10 cellular contexts compared by ENCODE assay signal in the genomic region with DNA sequence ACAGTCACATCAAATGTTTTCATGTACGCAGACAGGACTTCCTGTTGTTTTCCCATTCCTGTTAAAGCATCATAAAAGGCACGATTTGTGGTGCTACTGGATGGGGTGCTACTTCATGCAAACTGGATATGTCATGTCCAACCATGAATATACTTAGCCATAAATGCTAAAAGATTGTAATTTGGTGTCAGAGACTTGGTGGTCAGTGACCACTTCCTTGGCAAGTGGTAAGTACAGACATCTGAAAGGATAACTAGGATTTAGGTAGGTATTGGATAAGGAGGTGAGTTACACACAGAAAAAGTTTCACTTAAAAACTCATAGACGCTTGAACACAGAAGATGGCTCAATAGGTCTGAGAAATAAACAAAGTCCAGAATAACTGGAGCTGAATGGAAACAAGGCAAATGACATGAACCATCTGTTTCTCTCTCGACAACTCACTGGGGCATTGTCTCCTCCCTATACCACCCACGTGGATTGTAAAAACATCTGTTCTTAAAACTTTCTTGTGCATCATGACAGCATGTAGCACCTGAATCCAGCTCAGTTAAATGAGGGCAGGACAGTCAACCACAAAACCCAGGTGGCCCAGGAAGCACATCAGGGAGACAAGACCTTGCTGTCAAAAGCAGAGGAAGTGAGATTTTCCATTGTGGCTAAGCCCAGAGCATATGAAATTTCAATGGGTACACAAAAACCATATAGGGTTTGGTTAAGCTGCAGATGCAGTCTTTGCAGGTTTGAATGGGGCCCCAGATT. TPM values are rescaled to one million over a fixed set of nuclear protein-coding genes. Genes with fewer than 3 reads are reported as not detected.
DNase-seq lines count a peak whose midpoint lies in the region; ATAC-seq and TF ChIP-seq lines count a peak whose summit lies in the region.
"Had no signal": no experiment of that assay in that cellular context is flagged by ENCODE, and none has a peak within 500 bp of the region (broad histone marks: within the 10 kb centered on the region; RNA-seq: fewer than 3 reads in every experiment).

No MANE protein-coding gene starts in this region.

- H3K36me3 ChIP-seq in BE2C = no peaks in the 10 kb centered on the region
- H3K36me3 ChIP-seq: heart right ventricle had no signal

- H3K9me3 Mint-ChIP-seq in activated CD8-positive, alpha-beta T cell treated with anti-CD3 and anti-CD28 coated beads for 36 hours = no peaks in the 10 kb centered on the region
- H3K9me3 Mint-ChIP-seq in stimulated activated naive CD8-positive, alpha-beta T cell treated with anti-CD3 and anti-CD28 coated beads, Interleukin-15, amount 100 ng/mL, for 72 hours = no peaks in the 10 kb centered on the region
- H3K9me3 Mint-ChIP-seq in glutamatergic neuron (ENCODE audit: unreplicated experiment) = peaks cover 2% of the 10 kb centered on the region

- H3K4me3 Mint-ChIP-seq in activated CD8-positive, alpha-beta T cell treated with anti-CD3 and anti-CD28 coated beads for 36 hours = no peak overlapping the region
- H3K4me3 Mint-ChIP-seq in stimulated activated naive CD8-positive, alpha-beta T cell treated with anti-CD3 and anti-CD28 coated beads, Interleukin-15, amount 100 ng/mL, for 72 hours = peak overlapping the region; percentile 2 to 19
- no peak overlapping the region for H3K4me3 Mint-ChIP-seq in glutamatergic neuron (ENCODE audit: unreplicated experiment)

- 48% methylated on average over 5 of the region's 5 CpGs for WGBS in right cardiac atrium

- H3K4me1 Mint-ChIP-seq in activated CD8-positive, alpha-beta T cell treated with anti-CD3 and anti-CD28 coated beads for 36 hours (ENCODE audit: low read depth) = peaks cover 41% of the 10 kb centered on the region
- H3K4me1 Mint-ChIP-seq in stimulated activated naive CD8-positive, alpha-beta T cell treated with anti-CD3 and anti-CD28 coated beads, Interleukin-15, amount 100 ng/mL, for 72 hours = peaks cover 49% of the 10 kb centered on the region
- H3K4me1 Mint-ChIP-seq in glutamatergic neuron (ENCODE audit: low read depth, unreplicated experiment) = no peaks in the 10 kb centered on the region

- no peak overlapping the region for H3K4me3 ChIP-seq in right cardiac atrium (ENCODE audit: low read length)
- no peak overlapping the region for H3K4me3 ChIP-seq in BE2C (ENCODE audit: low read depth, low read length)
- H3K4me3 ChIP-seq: heart right ventricle had no signal

- DNase-seq in Right ventricle myocardium inferior (ENCODE audit: missing footprints) (no peak), right cardiac atrium (no peak), putamen (ENCODE audit: low spot score) (no peak), glutamatergic neuron (no peak), BE2C (no peak)
- peak; percentile 77 for DNase-seq in activated CD8-positive, alpha-beta T cell treated with anti-CD3 and anti-CD28 coated beads for 36 hours
- peak in 1 of 2 donors; percentile 65 for DNase-seq in stimulated activated naive CD8-positive, alpha-beta T cell treated with anti-CD3 and anti-CD28 coated beads, Interleukin-15, amount 100 ng/mL, for 72 hours
- DNase-seq: heart right ventricle had no signal

- H3K27me3 Mint-ChIP-seq in activated CD8-positive, alpha-beta T cell treated with anti-CD3 and anti-CD28 coated beads for 36 hours = no peaks in the 10 kb centered on the region
- peaks cover 28% of the 10 kb centered on the region for H3K27me3 Mint-ChIP-seq in stimulated activated naive CD8-positive, alpha-beta T cell treated with anti-CD3 and anti-CD28 coated beads, Interleukin-15, amount 100 ng/mL, for 72 hours
- peaks cover 3% of the 10 kb centered on the region for H3K27me3 Mint-ChIP-seq in glutamatergic neuron (ENCODE audit: unreplicated experiment)

- H3K27ac Mint-ChIP-seq in activated CD8-positive, alpha-beta T cell treated with anti-CD3 and anti-CD28 coated beads for 36 hours = peak overlapping the region; percentile 35
- H3K27ac Mint-ChIP-seq in stimulated activated naive CD8-positive, alpha-beta T cell treated with anti-CD3 and anti-CD28 coated beads, Interleukin-15, amount 100 ng/mL, for 72 hours = no peak overlapping the region
- H3K27ac Mint-ChIP-seq in glutamatergic neuron (ENCODE audit: unreplicated experiment) = no peak overlapping the region

- intact Hi-C loops in Right ventricle myocardium inferior (cut with DNase I) = no loop called here
- intact Hi-C loops in right cardiac atrium (cut with DNase I) = no loop called here
- intact Hi-C loops in activated CD8-positive, alpha-beta T cell treated with anti-CD3 and anti-CD28 coated beads for 36 hours (cut with micrococcal nuclease) = loop anchor here (5.0 kb wide), 1 partner anchor 53 kb away; no protein-coding TSS in a partner anchor

- H3K27ac ChIP-seq in right cardiac atrium (ENCODE audit: low read length) = no peak overlapping the region

- no peak for TF ChIP-seq CTCF in activated CD8-positive, alpha-beta T cell treated with anti-CD3 and anti-CD28 coated beads for 36 hours (IDR thresholded peaks at IDR 0.05)
- TF ChIP-seq CTCF in glutamatergic neuron (IDR thresholded peaks at IDR 0.05; ENCODE audit: partially characterized antibody, unreplicated experiment) = no peak
- TF ChIP-seq CTCF in BE2C (IDR thresholded peaks at IDR 0.05; ENCODE audit: low read depth, low read length) = no peak

- H3K36me3 Mint-ChIP-seq in activated CD8-positive, alpha-beta T cell treated with anti-CD3 and anti-CD28 coated beads for 36 hours (ENCODE audit: low read depth) = no peaks in the 10 kb centered on the region
- no peaks in the 10 kb centered on the region for H3K36me3 Mint-ChIP-seq in glutamatergic neuron (ENCODE audit: unreplicated experiment)

- CTCF ChIA-PET in activated CD8-positive, alpha-beta T cell treated with anti-CD3 and anti-CD28 coated beads for 36 hours (lab: Charles Lee) = interaction anchor here (0.6 to 4.3 kb wide), 11 partner anchors 13 to 120 kb away, joined by 3 to 29 read pairs (median 6); no protein-coding TSS in a partner anchor

- ATAC-seq in Right ventricle myocardium inferior = peak; percentile 69
- ATAC-seq in right cardiac atrium = no peak
- ATAC-seq in HG03025 (IDR thresholded peaks at IDR 0.05; ENCODE audit: low FRiP score, unreplicated experiment) = peak; percentile 77
- ATAC-seq in activated CD8-positive, alpha-beta T cell treated with anti-CD3 and anti-CD28 coated beads for 36 hours = peak; percentile 82
- peak; percentile 87 for ATAC-seq in stimulated activated naive CD8-positive, alpha-beta T cell treated with anti-CD3 and anti-CD28 coated beads, Interleukin-15, amount 100 ng/mL, for 72 hours

- H3K9me3 ChIP-seq in right cardiac atrium (ENCODE audit: control insufficient read depth, low read length) (no peaks in the 10 kb centered on the region), BE2C (no peaks in the 10 kb centered on the region)
- H3K9me3 ChIP-seq: heart right ventricle had no signal

- no peaks in the 10 kb centered on the region for H3K4me1 ChIP-seq in right cardiac atrium (ENCODE audit: control insufficient read depth, insufficient read depth, low read length)
- H3K4me1 ChIP-seq in BE2C = no peaks in the 10 kb centered on the region

- H3K27me3 ChIP-seq in right cardiac atrium (ENCODE audit: control insufficient read depth, insufficient read depth) (no peaks in the 10 kb centered on the region), BE2C (peaks cover 62% of the 10 kb centered on the region)

- POLR2A ChIA-PET in activated CD8-positive, alpha-beta T cell treated with anti-CD3 and anti-CD28 coated beads for 36 hours (lab: Charles Lee) = interaction anchor here (0.6 kb wide), 1 partner anchor 1278 kb away, joined by 4 read pairs; no protein-coding TSS in a partner anchor

RNA-seq across cellular contexts. Expression of gene IGLL5, which starts 22.1 kb away (rescaled TPM):
- total RNA-seq in Right ventricle myocardium inferior (not detected), right cardiac atrium (under 1 TPM in 2 of 4 donors, not detected in 2; 0.65 to 0.97 TPM), glutamatergic neuron (ENCODE audit: unreplicated experiment) (not detected)
- not detected for polyA plus RNA-seq in right cardiac atrium
- total RNA-seq in activated CD8-positive, alpha-beta T cell treated with anti-CD3 and anti-CD28 coated beads for 36 hours = not detected
- not detected for polyA plus RNA-seq in BE2C (2012; ENCODE audit: insufficient read depth, insufficient read length, low read depth)
- polyA plus RNA-seq: BJ had no signal

Comparison
In these comparisons a context has a peak if more than half of its experiments do, and no peak if none do; other contexts are left out.
1. ATAC-seq: peak in Right ventricle myocardium inferior (single experiment), HG03025 (single experiment), activated CD8-positive, alpha-beta T cell treated with anti-CD3 and anti-CD28 coated beads for 36 hours (single experiment) and stimulated activated naive CD8-positive, alpha-beta T cell treated with anti-CD3 and anti-CD28 coated beads, Interleukin-15, amount 100 ng/mL, for 72 hours (single experiment); none in right cardiac atrium (0 of 2).
2. H3K4me3 Mint-ChIP-seq: peak in stimulated activated naive CD8-positive, alpha-beta T cell treated with anti-CD3 and anti-CD28 coated beads, Interleukin-15, amount 100 ng/mL, for 72 hours (2 of 2); none in activated CD8-positive, alpha-beta T cell treated with anti-CD3 and anti-CD28 coated beads for 36 hours (single experiment) and glutamatergic neuron (single experiment).